ENCODE assay signal across 11 cellular contexts in the genomic region with DNA sequence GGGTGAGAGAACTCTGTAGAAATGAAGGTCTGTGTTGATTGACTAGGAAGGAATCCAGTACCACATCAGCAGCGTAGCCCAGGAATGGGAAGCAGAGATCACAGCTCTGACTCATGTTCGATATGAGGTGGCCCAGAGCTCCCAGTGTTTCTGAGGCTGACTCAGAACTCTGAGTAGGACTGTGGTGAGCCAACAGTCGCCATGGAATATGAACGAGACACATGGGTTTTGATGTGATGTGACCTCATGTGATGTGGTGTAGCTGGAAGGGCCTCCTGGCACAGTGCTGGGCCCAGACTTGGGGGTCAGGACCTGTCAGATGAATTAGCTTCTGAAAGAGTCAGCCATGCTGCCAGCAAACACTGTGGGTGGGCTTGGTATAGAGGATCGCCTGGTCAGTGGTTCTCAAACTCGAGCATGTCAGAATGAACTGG.
DNase-seq lines count a peak whose midpoint lies in the region; ATAC-seq and TF ChIP-seq lines count a peak whose summit lies in the region.
"Had no signal": no experiment of that assay in that cellular context is flagged by ENCODE, and none has a peak within 500 bp of the region (broad histone marks: within the 10 kb centered on the region; RNA-seq: fewer than 3 reads in every experiment).

No MANE protein-coding gene starts in this region.

- no peak overlapping the region for H2AK5ac ChIP-seq in trophoblast cell (ENCODE audit: low read length)

- H4K8ac ChIP-seq in trophoblast cell (ENCODE audit: low read depth, low read length), result no peak overlapping the region

- ATAC-seq in body of pancreas, result peak; percentile 85
- ATAC-seq in GM18861 (IDR thresholded peaks at IDR 0.05; ENCODE audit: unreplicated experiment), result no peak
- ATAC-seq: natural killer cell had no signal

- no peak overlapping the region for H4K12ac ChIP-seq in trophoblast cell (ENCODE audit: low read depth, low read length)

- H3K79me1 ChIP-seq in trophoblast cell (ENCODE audit: low read length), result no peaks in the 10 kb centered on the region

- DNase-seq in AG20443 (ENCODE audit: low spot score) (peak; percentile 88), HPDE6-E6E7 (ENCODE audit: extremely low spot score) (peak; percentile 76), body of pancreas (peak; percentile 26 to 61 (median 44)), myocyte (ENCODE audit: low read depth) (peak; percentile 89), SIG-M5 treated with dmso at 0.1 percent for 504 hours (lab: John Stamatoyannopoulos, UW; ENCODE audit: unreplicated experiment) (no peak), NCI-H69 (lab: John Stamatoyannopoulos, UW) (no peak), trophoblast cell (no peak)
- DNase-seq: activated CD4-positive, alpha-beta T cell treated with anti-CD3 and anti-CD28 coated beads, Interleukin-2, amount 50 U/mL, for 1 hour; natural killer cell; NCI-H524 treated with DMSO at 0.1 percent for 48 hours had no signal

- peak in 1 of 3 donors; percentile 14 for TF ChIP-seq POLR2A in body of pancreas (IDR thresholded peaks at IDR 0.05)

- H3K27ac ChIP-seq in body of pancreas (peak overlapping the region; percentile 43 to 85 (median 72)), trophoblast cell (ENCODE audit: low read depth, low read length) (no peak overlapping the region)

- no peak overlapping the region for H4K91ac ChIP-seq in trophoblast cell (ENCODE audit: low read depth, low read length)

- intact Hi-C loops in body of pancreas (cut with DNase I), result no loop called here

- no peak overlapping the region for H2AFZ ChIP-seq in trophoblast cell (ENCODE audit: insufficient read depth, low read length, poor library complexity)

- no peak overlapping the region for H3K14ac ChIP-seq in trophoblast cell (ENCODE audit: low read length)

- 49 to 54% methylated on average over 6 of the region's 6 CpGs for WGBS in body of pancreas, 2 donors
- no CpG with 5 or more reads among the region's 6 CpGs for WGBS in trophoblast cell (ENCODE audit: extremely low coverage, insufficient coverage, insufficient read length)

- H3K4me1 ChIP-seq in body of pancreas, result peaks cover 11% of the 10 kb centered on the region
- H3K4me1 ChIP-seq in trophoblast cell (ENCODE audit: control insufficient read depth in 1 of 2, insufficient read depth in 2 of 2, low read length in 2 of 2), result peaks cover 0 to 5% of the 10 kb centered on the region in 2 experiments

- no peaks in the 10 kb centered on the region for H3K36me3 ChIP-seq in body of pancreas (replicated peaks in 1 of 2; ENCODE audit: insufficient read depth in 1 of 2, low read depth in 2 of 2)
- no peaks in the 10 kb centered on the region for H3K36me3 ChIP-seq in trophoblast cell (ENCODE audit: control insufficient read depth in 1 of 2, insufficient read depth in 2 of 2, low read length in 2 of 2)

- no peak overlapping the region for H3K23ac ChIP-seq in trophoblast cell (ENCODE audit: low read length)

- H3K79me2 ChIP-seq in trophoblast cell (ENCODE audit: control insufficient read depth, insufficient read depth, low read length, poor library complexity), result no peaks in the 10 kb centered on the region

- H3K4ac ChIP-seq in trophoblast cell (ENCODE audit: low read depth, low read length), result no peak overlapping the region

- TF ChIP-seq CTCF in body of pancreas (IDR thresholded peaks at IDR 0.05), result no peak

- H3K27me3 ChIP-seq in body of pancreas (no peaks in the 10 kb centered on the region), trophoblast cell (ENCODE audit: insufficient read depth, low read length) (no peaks in the 10 kb centered on the region)

- no peak overlapping the region for H3K9ac ChIP-seq in trophoblast cell (ENCODE audit: low read length)

- H3K9me3 ChIP-seq in body of pancreas (no peaks in the 10 kb centered on the region), trophoblast cell (ENCODE audit: insufficient read depth, low read depth, low read length) (no peaks in the 10 kb centered on the region)

- no peak overlapping the region for H3K4me2 ChIP-seq in trophoblast cell (ENCODE audit: low read length)

- H2BK120ac ChIP-seq in trophoblast cell (ENCODE audit: insufficient read depth, low read length, poor library complexity), result no peak overlapping the region

- no peak overlapping the region for H2BK5ac ChIP-seq in trophoblast cell (ENCODE audit: low read depth, low read length, poor library complexity)

- H2BK12ac ChIP-seq in trophoblast cell (ENCODE audit: low read length), result no peak overlapping the region

- no peak overlapping the region for H3K18ac ChIP-seq in trophoblast cell (ENCODE audit: low read length)

- no peak overlapping the region for H3K4me3 ChIP-seq in body of pancreas
- H3K4me3 ChIP-seq in trophoblast cell (ENCODE audit: low read depth, low read length), result no peak overlapping the region

Comparison
In these comparisons a context has a peak if more than half of its experiments do, and no peak if none do; other contexts are left out.
1. DNase-seq: peak in AG20443 (single experiment), HPDE6-E6E7 (single experiment), body of pancreas (4 of 4) and myocyte (single experiment); none in SIG-M5 treated with dmso at 0.1 percent for 504 hours (single experiment), NCI-H69 (single experiment) and trophoblast cell (0 of 2).